1 cellular context compared by ENCODE assay signal in the genomic region with DNA sequence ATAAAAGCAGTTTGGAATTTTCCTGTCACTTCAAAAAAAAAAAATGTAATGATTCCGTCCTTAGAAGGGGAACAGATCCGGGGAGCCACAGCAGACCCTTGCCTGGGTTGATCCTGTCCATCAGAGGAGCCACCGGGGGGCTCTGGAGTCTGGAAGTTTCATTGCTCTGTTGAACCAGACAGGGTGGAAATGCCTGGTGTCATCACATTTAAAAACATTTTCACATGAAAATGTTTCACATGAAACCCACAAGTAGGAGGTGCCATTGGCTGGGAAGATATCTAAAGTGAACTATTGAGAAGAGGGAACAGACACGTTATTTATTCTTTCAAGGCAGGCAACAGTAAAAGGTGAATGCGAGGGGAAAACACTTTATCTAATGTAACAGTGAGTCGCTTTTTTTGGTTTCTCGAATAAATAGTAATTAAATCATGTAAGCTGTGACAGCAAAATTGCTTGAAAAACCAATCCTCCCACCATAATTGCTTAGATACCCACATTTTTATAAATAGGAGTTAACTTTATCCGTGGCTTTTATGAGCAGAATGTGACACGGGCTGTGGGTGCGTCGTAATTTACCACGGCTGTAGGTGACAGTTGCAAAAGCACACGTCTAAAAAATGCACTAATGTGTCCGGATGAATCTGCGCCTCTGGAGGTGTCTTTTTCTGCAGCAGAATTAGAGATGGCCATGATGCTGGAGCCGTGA.
A peak's percentile ranks its signal among the peaks of the same experiment; 100 is the strongest.
TF ChIP-seq lines count a peak whose summit lies in the region.

No MANE protein-coding gene starts in this region.

TF ChIP-seq in neural cell, 6 proteins besides CTCF, POLR2A, EP300 and RAD21:
- TF ChIP-seq SMC3 (conservative IDR thresholded peaks at IDR 0.05; ENCODE audit: poor library complexity) (peak; percentile 50), MXI1 (conservative IDR thresholded peaks at IDR 0.05; ENCODE audit: poor library complexity, severe bottlenecking) (no peak)
TF ChIP-seq in neural cell: peak in this region for 1.
